In genomic region chr10:23365417-23366030, GRCh38 we compare ENCODE assay signal across 9 cellular contexts. TPM values are rescaled to one million over a fixed set of nuclear protein-coding genes. Genes with fewer than 3 reads are reported as not detected.
DNase-seq lines count a peak whose midpoint lies in the region; ATAC-seq and TF ChIP-seq lines count a peak whose summit lies in the region.
"Not testable (repeated sequence)": the region's sequence is repeated elsewhere in the genome, so short reads cannot be mapped to it uniquely, and the experiment has no call there.
"Had no signal": no experiment of that assay in that cellular context is flagged by ENCODE, and none has a peak within 500 bp of the region (broad histone marks: within the 10 kb centered on the region; RNA-seq: fewer than 3 reads in every experiment).

No MANE protein-coding gene starts in this region.

- peak overlapping the region; percentile 90 for H3K27ac Mint-ChIP-seq in activated T-helper 17 cell treated with anti-CD3 and anti-CD28 coated beads, Interleukin-2, amount 50 U/mL, for 72 hours
- peak overlapping the region; percentile 71 for H3K27ac Mint-ChIP-seq in stimulated activated naive CD8-positive, alpha-beta T cell treated with anti-CD3 and anti-CD28 coated beads, Interleukin-15, Interleukin-2, amounts not matched to agents 100 ng/mL and 50 ng/mL, for 24 hours

- TF ChIP-seq CTCF in RWPE1 (conservative IDR thresholded peaks at IDR 0.05; ENCODE audit: low read depth); fibroblast of mammary gland (conservative IDR thresholded peaks at IDR 0.05; ENCODE audit: control insufficient read depth, insufficient read depth, low read depth, low read length): not testable (repeated sequence)

- ATAC-seq in GM18499 (IDR thresholded peaks at IDR 0.05; ENCODE audit: insufficient read depth, unreplicated experiment) (peak; percentile 29), GM19455 (IDR thresholded peaks at IDR 0.05; ENCODE audit: unreplicated experiment) (peak; percentile 32), HG02678 (IDR thresholded peaks at IDR 0.05; ENCODE audit: unreplicated experiment) (peak; percentile 33), HG03280 (IDR thresholded peaks at IDR 0.05; ENCODE audit: unreplicated experiment) (peak; percentile 50)
- peak; percentile 68 for ATAC-seq in activated T-helper 17 cell treated with anti-CD3 and anti-CD28 coated beads, Interleukin-2, amount 50 U/mL, for 72 hours (replicated peaks)

- not testable (repeated sequence) for H3K36me3 Mint-ChIP-seq in activated T-helper 17 cell treated with anti-CD3 and anti-CD28 coated beads, Interleukin-2, amount 50 U/mL, for 72 hours (ENCODE audit: low read depth); stimulated activated naive CD8-positive, alpha-beta T cell treated with anti-CD3 and anti-CD28 coated beads, Interleukin-15, Interleukin-2, amounts not matched to agents 100 ng/mL and 50 ng/mL, for 24 hours (ENCODE audit: low read depth)

- peak; percentile 76 for DNase-seq in RWPE1 (ENCODE audit: low spot score)
- peak; percentile 38 for DNase-seq in fibroblast of mammary gland (ENCODE audit: low read depth)

- CTCF ChIA-PET in RWPE1 (lab: Yijun Ruan, JAX) = interaction anchor here (0.6 kb wide), 1 partner anchor 14 kb away, joined by 3 read pairs; no protein-coding TSS in a partner anchor

- peak overlapping the region; percentile 81 for H3K27ac ChIP-seq in RWPE1

- not testable (repeated sequence) for H3K4me3 ChIP-seq in fibroblast of mammary gland (ENCODE audit: control insufficient read depth, low read depth, low read length)

- H3K4me3 Mint-ChIP-seq in activated T-helper 17 cell treated with anti-CD3 and anti-CD28 coated beads, Interleukin-2, amount 50 U/mL, for 72 hours = peak overlapping the region; percentile 77
- H3K4me3 Mint-ChIP-seq in stimulated activated naive CD8-positive, alpha-beta T cell treated with anti-CD3 and anti-CD28 coated beads, Interleukin-15, Interleukin-2, amounts not matched to agents 100 ng/mL and 50 ng/mL, for 24 hours = not testable (repeated sequence)

- peaks cover 52% of the 10 kb centered on the region for H3K4me1 Mint-ChIP-seq in activated T-helper 17 cell treated with anti-CD3 and anti-CD28 coated beads, Interleukin-2, amount 50 U/mL, for 72 hours
- H3K4me1 Mint-ChIP-seq in stimulated activated naive CD8-positive, alpha-beta T cell treated with anti-CD3 and anti-CD28 coated beads, Interleukin-15, Interleukin-2, amounts not matched to agents 100 ng/mL and 50 ng/mL, for 24 hours (ENCODE audit: low read depth) = peaks cover 85% of the 10 kb centered on the region

- POLR2A ChIA-PET in RWPE1 (lab: Yijun Ruan, JAX; ENCODE audit: low non-redundant PET) = not testable (repeated sequence)

- H3K27me3 Mint-ChIP-seq in activated T-helper 17 cell treated with anti-CD3 and anti-CD28 coated beads, Interleukin-2, amount 50 U/mL, for 72 hours; stimulated activated naive CD8-positive, alpha-beta T cell treated with anti-CD3 and anti-CD28 coated beads, Interleukin-15, Interleukin-2, amounts not matched to agents 100 ng/mL and 50 ng/mL, for 24 hours: not testable (repeated sequence)

- H3K9me3 Mint-ChIP-seq in activated T-helper 17 cell treated with anti-CD3 and anti-CD28 coated beads, Interleukin-2, amount 50 U/mL, for 72 hours; stimulated activated naive CD8-positive, alpha-beta T cell treated with anti-CD3 and anti-CD28 coated beads, Interleukin-15, Interleukin-2, amounts not matched to agents 100 ng/mL and 50 ng/mL, for 24 hours: not testable (repeated sequence)

RNA-seq across cellular contexts. Expression of gene C10orf67, which starts 20.9 kb away (rescaled TPM):
- under 1 TPM; 0.21 to 0.30 TPM for total RNA-seq in activated T-helper 17 cell treated with anti-CD3 and anti-CD28 coated beads, Interleukin-2, amount 50 U/mL, for 72 hours
- total RNA-seq: natural killer cell had no signal
